In the genomic region with DNA sequence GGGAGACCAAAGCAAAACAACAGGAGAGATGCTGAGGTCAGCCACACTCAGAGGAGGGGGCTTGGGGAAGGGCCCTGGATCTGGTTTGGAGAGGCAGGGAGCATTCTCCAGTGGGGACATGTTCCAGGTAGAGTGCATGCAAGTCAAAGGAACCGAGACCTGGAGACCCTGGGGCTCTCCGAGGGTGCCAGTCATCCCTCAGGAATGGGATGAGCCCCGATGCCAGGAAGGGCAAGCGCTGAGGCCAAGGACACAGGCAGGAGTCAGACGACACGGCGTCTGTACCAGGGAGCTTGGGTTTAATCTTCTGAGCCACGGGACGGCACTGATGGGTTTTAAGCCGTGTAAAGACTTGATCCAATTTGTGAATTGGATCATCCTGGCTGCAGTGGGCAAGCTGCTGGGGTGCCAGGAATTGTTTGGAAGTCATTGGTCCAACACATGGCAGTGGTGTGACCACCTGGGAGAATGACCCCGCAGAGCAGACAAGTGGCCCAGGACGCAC, we compare ENCODE assay signal across 19 cellular contexts. TPM values are rescaled to one million over a fixed set of nuclear protein-coding genes. Genes with fewer than 3 reads are reported as not detected.
DNase-seq lines count a peak whose midpoint lies in the region; ATAC-seq and TF ChIP-seq lines count a peak whose summit lies in the region.
"Had no signal": no experiment of that assay in that cellular context is flagged by ENCODE, and none has a peak within 500 bp of the region (broad histone marks: within the 10 kb centered on the region; RNA-seq: fewer than 3 reads in every experiment).

No MANE protein-coding gene starts in this region.

- peaks cover 28% of the 10 kb centered on the region for H3K4me1 ChIP-seq in cardiac muscle cell (ENCODE audit: low read depth)
- no peaks in the 10 kb centered on the region for H3K4me1 ChIP-seq in adrenal gland (replicated peaks in 1 of 2)
- no peaks in the 10 kb centered on the region for H3K4me1 ChIP-seq in osteoblast (ENCODE audit: insufficient read depth, low read length)
- H3K4me1 ChIP-seq in upper lobe of left lung, result no peaks in the 10 kb centered on the region

- no peak for TF ChIP-seq CTCF in cardiac muscle cell (IDR thresholded peaks at IDR 0.05; ENCODE audit: low read depth, low read length)
- no peak for TF ChIP-seq CTCF in adrenal gland (IDR thresholded peaks at IDR 0.05)
- no peak for TF ChIP-seq CTCF in endothelial cell (IDR thresholded peaks at IDR 0.05; ENCODE audit: unreplicated experiment)
- no peak for TF ChIP-seq CTCF in osteoblast (IDR thresholded peaks at IDR 0.05; ENCODE audit: extremely low read depth, low read depth, low read length)
- no peak for TF ChIP-seq CTCF in upper lobe of left lung (IDR thresholded peaks at IDR 0.05)
- TF ChIP-seq CTCF in brain microvascular endothelial cell (IDR thresholded peaks at IDR 0.05; ENCODE audit: low read depth, low read length, missing control alignments), result no peak

- DNase-seq in cardiac muscle cell (ENCODE audit: low read depth in 1 of 2, low spot score in 1 of 2) (no peak), cardiac septum (ENCODE audit: low spot score) (no peak), adrenal gland (peak in 5 of 7 donors; percentile 25 to 48 (median 44)), endothelial cell (ENCODE audit: low spot score) (no peak), osteoblast (ENCODE audit: insufficient read length, low spot score, missing footprints) (peak; percentile 64), upper lobe of left lung (no peak), LoVo (ENCODE audit: low spot score) (no peak), brain microvascular endothelial cell (no peak)
- DNase-seq: CD8-positive, alpha-beta T cell; COR-L47; DND-41; GF-D8; HCEC 1CT; HFFc6 had no signal

- intact Hi-C loops in cardiac septum (cut with DNase I), result no loop called here
- intact Hi-C loops in adrenal gland (cut with DNase I), result no loop called here

- H3K27ac Mint-ChIP-seq in endothelial cell (ENCODE audit: unreplicated experiment), result peak overlapping the region; percentile 42
- H3K27ac Mint-ChIP-seq: CD14-positive monocyte; CD8-positive, alpha-beta T cell; HFFc6 had no signal

- no peak overlapping the region for H3K4me2 ChIP-seq in osteoblast (ENCODE audit: insufficient read depth, low read length)

- WGBS in adrenal gland, 4 donors, result 61 to 85% (median 65%) methylated on average over 9 to 12 of the region's 12 CpGs
- 93 to 96% methylated on average over 12 of the region's 12 CpGs for WGBS in upper lobe of left lung, 2 donors

- no peak overlapping the region for H3K4me3 ChIP-seq in cardiac muscle cell
- no peak overlapping the region for H3K4me3 ChIP-seq in adrenal gland
- H3K4me3 ChIP-seq in osteoblast (ENCODE audit: insufficient read depth, low read length), result no peak overlapping the region
- H3K4me3 ChIP-seq in upper lobe of left lung, result no peak overlapping the region
- no peak overlapping the region for H3K4me3 ChIP-seq in brain microvascular endothelial cell (ENCODE audit: low read depth, low read length)

- H3K36me3 ChIP-seq in cardiac muscle cell (no peaks in the 10 kb centered on the region), adrenal gland (replicated peaks in 1 of 2) (no peaks in the 10 kb centered on the region), osteoblast (ENCODE audit: insufficient read depth, low read length) (no peaks in the 10 kb centered on the region), upper lobe of left lung (no peaks in the 10 kb centered on the region), brain microvascular endothelial cell (replicated peaks) (no peaks in the 10 kb centered on the region)

- H3K27me3 Mint-ChIP-seq in endothelial cell (ENCODE audit: unreplicated experiment), result peaks cover 20% of the 10 kb centered on the region

- no peak for TF ChIP-seq EP300 in upper lobe of left lung (IDR thresholded peaks at IDR 0.05)

- H3K27me3 ChIP-seq in cardiac muscle cell (no peaks in the 10 kb centered on the region), adrenal gland (no peaks in the 10 kb centered on the region), osteoblast (ENCODE audit: insufficient read depth, low read length) (no peaks in the 10 kb centered on the region), upper lobe of left lung (no peaks in the 10 kb centered on the region), brain microvascular endothelial cell (replicated peaks) (no peaks in the 10 kb centered on the region)

- H3K27ac ChIP-seq in cardiac muscle cell (peak overlapping the region; percentile 69), adrenal gland (no peak overlapping the region), osteoblast (ENCODE audit: low read depth, low read length) (no peak overlapping the region), upper lobe of left lung (no peak overlapping the region), brain microvascular endothelial cell (no peak overlapping the region)
- H3K27ac ChIP-seq: 22Rv1 had no signal

- H3K79me2 ChIP-seq in osteoblast (ENCODE audit: insufficient read depth, low read length), result no peaks in the 10 kb centered on the region

- no peaks in the 10 kb centered on the region for H4K20me1 ChIP-seq in osteoblast (ENCODE audit: insufficient read depth, low read length)

- no peak for ATAC-seq in upper lobe of left lung (ENCODE audit: low FRiP score in 2 of 2)
- ATAC-seq: CD8-positive, alpha-beta T cell had no signal

- no peaks in the 10 kb centered on the region for H3K9me3 Mint-ChIP-seq in endothelial cell (ENCODE audit: unreplicated experiment)
- H3K9me3 Mint-ChIP-seq: CD14-positive monocyte; CD8-positive, alpha-beta T cell; HFFc6 had no signal

- H2AFZ ChIP-seq in osteoblast (ENCODE audit: low read length), result no peak overlapping the region

- peaks cover 19% of the 10 kb centered on the region for H3K4me1 Mint-ChIP-seq in endothelial cell (ENCODE audit: unreplicated experiment)

- no peak overlapping the region for H3K4me3 Mint-ChIP-seq in endothelial cell (ENCODE audit: unreplicated experiment)
- H3K4me3 Mint-ChIP-seq: CD14-positive monocyte; CD8-positive, alpha-beta T cell; HFFc6 had no signal

- H3K9me3 ChIP-seq in cardiac muscle cell (ENCODE audit: low read depth) (no peaks in the 10 kb centered on the region), adrenal gland (replicated peaks in 1 of 3) (no peaks in the 10 kb centered on the region), osteoblast (ENCODE audit: low read depth, low read length) (no peaks in the 10 kb centered on the region), upper lobe of left lung (no peaks in the 10 kb centered on the region)

- TF ChIP-seq POLR2A in adrenal gland (IDR thresholded peaks at IDR 0.05), result no peak
- TF ChIP-seq POLR2A in upper lobe of left lung (IDR thresholded peaks at IDR 0.05), result no peak

- in situ Hi-C loops in brain microvascular endothelial cell (cut with HindIII; ENCODE audit: low pct_ligation_motif_present, low sequenced_read_pairs), result no loop called here

- no peaks in the 10 kb centered on the region for H3K36me3 Mint-ChIP-seq in endothelial cell (ENCODE audit: low read depth, unreplicated experiment)
- H3K36me3 Mint-ChIP-seq: CD14-positive monocyte; CD8-positive, alpha-beta T cell had no signal

RNA-seq across cellular contexts. Expression of a gene that starts 32.9 kb away (rescaled TPM):
- total RNA-seq in cardiac muscle cell (not detected in 2 replicates), cardiac septum (not detected), adrenal gland (not detected), endothelial cell (ENCODE audit: unreplicated experiment) (not detected), osteoblast (0.36 TPM in 1 of 2 replicates, not detected in the other), upper lobe of left lung (not detected)
- polyA plus RNA-seq in cardiac muscle cell (not detected in 2 replicates), adrenal gland (not detected)
- total RNA-seq: A673; CD8-positive, alpha-beta T cell; H4; HFFc6 had no signal
- polyA plus RNA-seq: BJ, CD14-positive monocyte had no signal

RNA-seq across cellular contexts. Expression of a gene that starts 35.1 kb away (rescaled TPM):
- total RNA-seq in cardiac muscle cell (0.18 TPM in 1 of 2 replicates, not detected in the other), cardiac septum (0.19 TPM), adrenal gland (1 to 10 TPM in 7 of 8 donors, under 1 TPM in 1; 0.95 to 2.0 (median 1.4) TPM), endothelial cell (ENCODE audit: unreplicated experiment) (not detected), osteoblast (under 0.01 TPM in 1 of 2 replicates, not detected in the other), upper lobe of left lung (under 1 TPM in 1 of 6 donors, not detected in 5; 0.23 TPM)
- polyA plus RNA-seq in cardiac muscle cell (0.34 and 0.40 TPM in 2 replicates), adrenal gland (1 to 10 TPM in 2 of 3 donors, under 1 TPM in 1; 0.81 to 1.4 (median 1.4) TPM)
- total RNA-seq: A673; CD8-positive, alpha-beta T cell; H4 had no signal
- polyA plus RNA-seq: BJ, CD14-positive monocyte had no signal

Comparison
In these comparisons a context has a peak if more than half of its experiments do, and no peak if none do; other contexts are left out.
1. DNase-seq: peak in adrenal gland (5 of 7) and osteoblast (single experiment); none in cardiac muscle cell (0 of 2), cardiac septum (single experiment), endothelial cell (single experiment), upper lobe of left lung (0 of 2), LoVo (single experiment) and brain microvascular endothelial cell (single experiment).